ENCODE assay signal across 20 cellular contexts in genomic region chr1:42996384-42996991, GRCh38. TPM values are rescaled to one million over a fixed set of nuclear protein-coding genes. Genes with fewer than 3 reads are reported as not detected.
DNase-seq lines count a peak whose midpoint lies in the region; FAIRE-seq and TF ChIP-seq lines count a peak whose summit lies in the region.
"Had no signal": no experiment of that assay in that cellular context is flagged by ENCODE, and none has a peak within 500 bp of the region (broad histone marks: within the 10 kb centered on the region; RNA-seq: fewer than 3 reads in every experiment).

No MANE protein-coding gene starts in this region.

- H3K36me3 ChIP-seq in H1 (ENCODE audit: control insufficient read depth in 2 of 4, insufficient read depth in 4 of 4, low read length in 3 of 4) (no peaks in the 10 kb centered on the region), transverse colon (no peaks in the 10 kb centered on the region)

- no peak for TF ChIP-seq RAD21 in H1 (IDR thresholded peaks at IDR 0.05 in 1 of 2, conservative IDR thresholded peaks at IDR 0.05 in 1 of 2; ENCODE audit: low read depth in 2 of 2, low read length in 2 of 2)

- H3K27ac ChIP-seq in H1 (ENCODE audit: low read depth, low read length) (no peak overlapping the region), transverse colon (peak overlapping the region in 3 of 4 donors; percentile 31 to 59 (median 51))
- H3K27ac ChIP-seq: 22Rv1, A549, C4-2B had no signal

- no peak overlapping the region for H2BK120ac ChIP-seq in H1 (replicated peaks; ENCODE audit: low read depth, low read length)

- no peaks in the 10 kb centered on the region for H4K20me1 ChIP-seq in H1 (replicated peaks in 1 of 2; ENCODE audit: control insufficient read depth in 1 of 2, insufficient read depth in 2 of 2, low read length in 2 of 2)

- no peak overlapping the region for H4K8ac ChIP-seq in H1 (ENCODE audit: extremely low read depth, insufficient read depth, low read length)

- intact Hi-C loops in transverse colon (cut with DNase I; ENCODE audit: low total_unique reads), result no loop called here

- H3K4ac ChIP-seq in H1 (replicated peaks; ENCODE audit: insufficient read length, low read depth, low read length), result no peak overlapping the region

- no peak overlapping the region for H2AFZ ChIP-seq in H1 (ENCODE audit: low read length)
- H2AFZ ChIP-seq: GM23338 had no signal

- H3K9ac ChIP-seq in H1 (replicated peaks in 1 of 4; ENCODE audit: extremely low read depth in 1 of 4, low read depth in 3 of 4, low read length in 3 of 4), result no peak overlapping the region

- in situ Hi-C loops in transverse colon (cut with MboI; ENCODE audit: low pct_ligation_motif_present in 1 of 4, low pct_unique_long_range_greater_than_20kb in 1 of 4, low sequenced_read_pairs in 3 of 4), result no loop called here

- CTCF ChIA-PET in H1 (lab: Charles Lee; ENCODE audit: partially characterized antibody), result interaction anchor here (0.6 to 1.9 kb wide), 9 partner anchors 9 to 45 kb away, joined by 3 to 7 read pairs (median 4); no protein-coding TSS in a partner anchor

- no peak overlapping the region for H2BK5ac ChIP-seq in H1 (ENCODE audit: low read depth, low read length)

- H3K4me2 ChIP-seq in H1 (ENCODE audit: insufficient read depth in 1 of 2, low read depth in 2 of 2, low read length in 2 of 2), result no peak overlapping the region
- H3K4me2 ChIP-seq: A549, GM23338 had no signal

- H2AK5ac ChIP-seq in H1 (ENCODE audit: low read depth, low read length), result no peak overlapping the region

- TF ChIP-seq EP300 in H1 (IDR thresholded peaks at IDR 0.05; ENCODE audit: borderline replicate concordance in 1 of 2, low read depth in 2 of 2, low read length in 2 of 2) (no peak), transverse colon (IDR thresholded peaks at IDR 0.05; ENCODE audit: low read depth) (no peak)

- no peak for FAIRE-seq in H1 (lab: Jason Lieb, UNC)
- FAIRE-seq: A549, GM12892, GM18507 had no signal

- H3K27me3 Mint-ChIP-seq in neural crest cell (ENCODE audit: low read depth), result no peaks in the 10 kb centered on the region
- H3K27me3 Mint-ChIP-seq: CD4-positive, alpha-beta memory T cell had no signal

- H4K5ac ChIP-seq in H1 (ENCODE audit: insufficient read length, low read depth, low read length), result no peak overlapping the region

- H3K4me1 ChIP-seq in H1 (replicated peaks in 1 of 4; ENCODE audit: control insufficient read depth in 3 of 4, insufficient read depth in 4 of 4, low read length in 3 of 4) (peaks cover 0 to 4% (median 0%) of the 10 kb centered on the region in 4 experiments; a peak in 3 of 7 replicates), transverse colon (peaks cover 0 to 5% (median 2%) of the 10 kb centered on the region in 4 donors)
- H3K4me1 ChIP-seq: A549 had no signal

- no peaks in the 10 kb centered on the region; the same call in 1 of the 2 replicates for H3K23me2 ChIP-seq in H1 (ENCODE audit: low read depth, low read length)

- H3K36me3 Mint-ChIP-seq in neural crest cell (ENCODE audit: low read depth), result no peaks in the 10 kb centered on the region
- H3K36me3 Mint-ChIP-seq: CD4-positive, alpha-beta memory T cell had no signal

- H3K9me3 ChIP-seq in H1 (ENCODE audit: insufficient read depth in 2 of 2, low read depth in 1 of 2, low read length in 1 of 2) (no peaks in the 10 kb centered on the region), transverse colon (no peaks in the 10 kb centered on the region)
- H3K9me3 ChIP-seq: A549 had no signal

- 0 out of 2 replicates have a peak overlapping the region, but pooled peaks have one; percentile 56 for H2BK20ac ChIP-seq in H1 (ENCODE audit: low read length)

- no peak overlapping the region for H3K18ac ChIP-seq in H1 (ENCODE audit: extremely low read depth, low read length)

- no peak overlapping the region for H3K56ac ChIP-seq in H1 (replicated peaks; ENCODE audit: insufficient read length, low read depth, low read length)

- H3K14ac ChIP-seq in H1 (ENCODE audit: insufficient read length), result no peak overlapping the region

- H3K23ac ChIP-seq in H1 (ENCODE audit: insufficient read length), result no peak overlapping the region

- H3K27ac Mint-ChIP-seq in neural crest cell (ENCODE audit: unreplicated experiment), result peak overlapping the region; percentile 28
- H3K27ac Mint-ChIP-seq: CD4-positive, alpha-beta memory T cell; GM23338; HFFc6 had no signal

- POLR2A ChIA-PET in H1 (lab: Charles Lee; ENCODE audit: partially characterized antibody), result interaction anchor here (0.6 to 3.8 kb wide), 9 partner anchors 9 to 47 kb away, joined by 3 to 15 read pairs (median 4); no protein-coding TSS in a partner anchor

- TF ChIP-seq POLR2A in H1 (IDR thresholded peaks at IDR 0.05; ENCODE audit: control extremely low read depth in 1 of 2, low read depth in 2 of 2, low read length in 2 of 2), result no peak
- TF ChIP-seq POLR2A in transverse colon (IDR thresholded peaks at IDR 0.05), result no peak

- H3K4me3 ChIP-seq in H1 (ENCODE audit: extremely low read depth in 1 of 4, insufficient read depth in 2 of 4, low read depth in 3 of 4, low read length in 4 of 4) (no peak overlapping the region), transverse colon (no peak overlapping the region)
- H3K4me3 ChIP-seq: A549, GM23338 had no signal

- no peaks in the 10 kb centered on the region for H3K79me1 ChIP-seq in H1 (ENCODE audit: low read depth, low read length)

- TF ChIP-seq CTCF in H1 (IDR thresholded peaks at IDR 0.05; ENCODE audit: control extremely low read depth in 1 of 3, insufficient read depth in 1 of 3, low read depth in 1 of 3, low read length in 3 of 3) (no peak), neural crest cell (conservative IDR thresholded peaks at IDR 0.05) (no peak), transverse colon (IDR thresholded peaks at IDR 0.05) (no peak)

- WGBS in H1 (ENCODE audit: extremely low coverage in 1 of 2, insufficient coverage in 1 of 2, insufficient read length in 1 of 2, insufficient replicate concordance in 2 of 2, low coverage in 1 of 2, low lambda C conversion rate in 2 of 2, missing lambda C conversion rate in 1 of 2), 2 experiments, result 83% methylated on average over 6 of the region's 6 CpGs; no CpG with 5 or more reads in 1 of the 2 experiments
- 37 to 57% methylated on average over 5 to 6 of the region's 6 CpGs for WGBS in transverse colon (ENCODE audit: low coverage in 1 of 2), 2 donors

- no peaks in the 10 kb centered on the region for H3K79me2 ChIP-seq in H1 (ENCODE audit: control insufficient read depth in 1 of 2, insufficient read depth in 2 of 2, low read length in 2 of 2)

- peaks cover 5% of the 10 kb centered on the region for H3K4me1 Mint-ChIP-seq in neural crest cell
- H3K4me1 Mint-ChIP-seq: CD4-positive, alpha-beta memory T cell had no signal

- no peak overlapping the region for H4K91ac ChIP-seq in H1 (replicated peaks; ENCODE audit: insufficient read length, low read length)

- no peak overlapping the region; the same call in 1 of the 2 replicates for H2BK15ac ChIP-seq in H1 (ENCODE audit: low read length)

- no peaks in the 10 kb centered on the region for H3K9me3 Mint-ChIP-seq in neural crest cell
- H3K9me3 Mint-ChIP-seq: CD4-positive, alpha-beta memory T cell; GM23338; HFFc6 had no signal

- no peak overlapping the region for H3K4me3 Mint-ChIP-seq in neural crest cell
- H3K4me3 Mint-ChIP-seq: CD4-positive, alpha-beta memory T cell; GM23338; HFFc6 had no signal

- H3K27me3 ChIP-seq in H1 (replicated peaks in 1 of 4; ENCODE audit: control insufficient read depth in 3 of 4, extremely low read depth in 1 of 4, insufficient read depth in 3 of 4, low read length in 3 of 4), result no peaks in the 10 kb centered on the region
- H3K27me3 ChIP-seq in transverse colon, result no peaks in the 10 kb centered on the region

- DNase-seq in HT-29 (ENCODE audit: low spot score) (peak; percentile 36), H1 (ENCODE audit: low read depth in 1 of 2, low spot score in 2 of 2) (no peak), neural crest cell (ENCODE audit: low read depth, low spot score) (no peak), transverse colon (peak; percentile 18), NCI-H446 (lab: John Stamatoyannopoulos, UW) (no peak), hepatic stellate cell (ENCODE audit: low spot score) (no peak), CD1c-positive myeloid dendritic cell (ENCODE audit: extremely low spot score) (no peak)
- DNase-seq: AML-193; CD4-positive, alpha-beta memory T cell; DMS153; DMS79; GDM1; H7; HFFc6 had no signal

- H2BK12ac ChIP-seq in H1 (ENCODE audit: low read depth, low read length), result no peak overlapping the region

TF ChIP-seq in H1, 55 proteins besides CTCF, POLR2A, EP300 and RAD21 (continues in another document):
- TF ChIP-seq TAF7 (optimal IDR thresholded peaks at IDR 0.05; ENCODE audit: borderline replicate concordance, low read depth, low read length) (no peak), CHD2 (IDR thresholded peaks at IDR 0.05; ENCODE audit: low read length) (no peak), SP4 (IDR thresholded peaks at IDR 0.05; ENCODE audit: low read length) (no peak), JUND (IDR thresholded peaks at IDR 0.05; ENCODE audit: low read length) (no peak), MAFK (IDR thresholded peaks at IDR 0.05; ENCODE audit: low read depth, low read length) (no peak), CEBPB (IDR thresholded peaks at IDR 0.05; ENCODE audit: low read depth, low read length) (no peak), CHD1 (IDR thresholded peaks at IDR 0.05; ENCODE audit: low read depth, low read length) (no peak), CREB1 (IDR thresholded peaks at IDR 0.05) (no peak), BACH1 (IDR thresholded peaks at IDR 0.05; ENCODE audit: low read length) (no peak), TCF12 (IDR thresholded peaks at IDR 0.05; ENCODE audit: low read depth, low read length) (no peak), CBX8 (IDR thresholded peaks at IDR 0.05; ENCODE audit: borderline replicate concordance, low read depth, low read length) (no peak), GABPA (IDR thresholded peaks at IDR 0.05; ENCODE audit: borderline replicate concordance, insufficient read depth, low read length) (no peak)

RNA-seq across cellular contexts. Expression of gene SLC2A1, which starts 37.8 kb away (rescaled TPM):
- 916 and 965 TPM in 2 replicates for total RNA-seq in HT-29 (2014; rRNA removed; shearing (Covaris generic))
- total RNA-seq in H1 (2021; fragmentation: NEBNext Ultra II Directional; extraction: Animal tissue kit (Norgen Biotek cat#: 25700)), result 230 and 239 TPM in 2 replicates
- 308 and 434 TPM in 2 replicates for polyA plus RNA-seq in H1 (2011; rRNA removed)
- 236 TPM for polyA plus RNA-seq in H1 (2011; cell fraction: cytosol; rRNA removed)
- 357 TPM for polyA plus RNA-seq in H1 (2011; cell fraction: nucleus; rRNA removed)
- polyA plus RNA-seq in H1 (2012, experiment 1 of 2), result 162 to 242 TPM (median 209 TPM) in 4 replicates
- polyA plus RNA-seq in H1 (2012, experiment 2 of 2), result 247 TPM
- 529 TPM for polyA plus RNA-seq in H1 (2013, experiment 1 of 2)
- 510 TPM for polyA plus RNA-seq in H1 (2013, experiment 2 of 2)
- polyA minus RNA-seq in H1 (2011; rRNA and poly(A)+ RNA removed), result 208 and 234 TPM in 2 replicates
- polyA minus RNA-seq in H1 (2011; cell fraction: cytosol; rRNA and poly(A)+ RNA removed), result 142 TPM
- polyA minus RNA-seq in H1 (2011; cell fraction: nucleus; rRNA and poly(A)+ RNA removed), result 197 TPM
- total RNA-seq in neural crest cell (254 and 265 TPM in 2 replicates), transverse colon (10 to 100 TPM; 37.2 to 98.9 (median 69.1) TPM)

Comparison
In these comparisons a context has a peak if more than half of its experiments do, and no peak if none do; other contexts are left out.
1. DNase-seq: peak in HT-29 (single experiment) and transverse colon (single experiment); none in H1 (0 of 2), neural crest cell (single experiment), NCI-H446 (0 of 2), hepatic stellate cell (single experiment) and CD1c-positive myeloid dendritic cell (single experiment).